In genomic region chr10:79726620-79727019, GRCh38 we compare ENCODE assay signal across 1 cellular context.
TF ChIP-seq lines count a peak whose summit lies in the region.
"Not testable (repeated sequence)": the region's sequence is repeated elsewhere in the genome, so short reads cannot be mapped to it uniquely, and the experiment has no call there.

No MANE protein-coding gene starts in this region.

TF ChIP-seq in HepG2, 621 proteins besides CTCF, POLR2A, EP300 and RAD21:
- TF ChIP-seq SOX13 (IDR thresholded peaks at IDR 0.05), result not testable (repeated sequence)
- 0 out of 4 replicates have a peak, but pooled peaks of 1 of the 2 experiments have one; percentile 11 for TF ChIP-seq SOX13 (CRISPR knock-in tag; conservative IDR thresholded peaks at IDR 0.05 in 1 of 2, IDR thresholded peaks at IDR 0.05 in 1 of 2)
